ENCODE assay signal across 12 cellular contexts in the genomic region with DNA sequence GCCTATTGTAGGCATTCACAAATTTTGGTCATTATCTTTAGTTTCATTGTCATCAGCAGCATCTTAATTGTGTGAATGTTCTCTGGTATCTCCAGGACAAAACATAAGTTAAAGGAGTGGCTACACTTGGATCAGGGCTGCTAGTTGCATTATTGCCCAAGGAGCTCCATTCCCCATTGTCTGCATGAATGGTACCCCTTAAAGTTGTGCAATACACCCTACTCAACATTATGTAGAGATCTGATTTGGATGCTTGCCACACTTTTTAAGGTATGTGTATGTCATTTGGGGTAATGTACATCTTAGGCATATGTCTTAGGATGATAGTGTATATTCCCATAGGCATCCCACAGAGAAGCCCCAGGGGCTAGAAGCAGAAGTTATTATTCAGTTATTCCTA. TPM values are rescaled to one million over a fixed set of nuclear protein-coding genes. Genes with fewer than 3 reads are reported as not detected.
"Had no signal": no experiment of that assay in that cellular context is flagged by ENCODE, and none has a peak within 500 bp of the region (broad histone marks: within the 10 kb centered on the region; RNA-seq: fewer than 3 reads in every experiment).

No MANE protein-coding gene starts in this region.

- H3K27ac Mint-ChIP-seq: GM23338, H9, HFFc6 had no signal

- DNase-seq: GM23248, GOT3, H7, H9, HCEC 1CT, HFFc6 had no signal

- H3K27ac ChIP-seq: GM23248 had no signal

- H3K36me3 ChIP-seq: HAP-1 had no signal

- H3K4me3 Mint-ChIP-seq: GM23338, H9, HFFc6 had no signal

- H3K9me3 ChIP-seq: HAP-1 had no signal

- H3K4me1 Mint-ChIP-seq: GM23338, H9 had no signal

- H3K4me1 ChIP-seq: HAP-1 had no signal

- H3K4me3 ChIP-seq: GM23248, GM23338, HAP-1 had no signal

- H3K4me2 ChIP-seq: GM23338 had no signal

- H3K9me3 Mint-ChIP-seq: GM23338, H9 had no signal

- H3K9ac ChIP-seq: GM23248 had no signal

- FAIRE-seq: H1, H54 had no signal

- H2AFZ ChIP-seq: GM23248, GM23338 had no signal

- ATAC-seq: GM23338, HCT116 had no signal

RNA-seq across cellular contexts. Expression of a gene that starts 2.9 kb away (rescaled TPM):
- total RNA-seq: GM23248, GM23338, H1, H4, H7, H9, HFFc6 had no signal
- polyA plus RNA-seq: GM23248, GM23338, H1 had no signal
